Comparison of ENCODE assay signal across 1 cellular context in genomic region chr21:29221259-29221744, GRCh38.
TF ChIP-seq lines count a peak whose summit lies in the region.

No MANE protein-coding gene starts in this region.

TF ChIP-seq in HEK293, 187 proteins besides CTCF, POLR2A, EP300 and RAD21 (continued from another document):
- peak; percentile 68; the same call in 1 of the 2 replicates for TF ChIP-seq PRDM10 (tag by site-specific recombination; IDR thresholded peaks at IDR 0.05)
- TF ChIP-seq ZNF768 (tag by site-specific recombination; IDR thresholded peaks at IDR 0.05), result no peak
- no peak for TF ChIP-seq ZNF48 (tag by site-specific recombination; IDR thresholded peaks at IDR 0.05)
- TF ChIP-seq ZNF521 (tag by site-specific recombination; IDR thresholded peaks at IDR 0.05), result no peak
- TF ChIP-seq ZNF202 (tag by site-specific recombination; IDR thresholded peaks at IDR 0.05; ENCODE audit: borderline replicate concordance), result no peak
- no peak; the same call in 1 of the 2 replicates for TF ChIP-seq ZNF324 (tag by site-specific recombination; IDR thresholded peaks at IDR 0.05)
- TF ChIP-seq ZNF658 (tag by site-specific recombination; IDR thresholded peaks at IDR 0.05), result no peak
- no peak for TF ChIP-seq ZNF350 (tag by site-specific recombination; IDR thresholded peaks at IDR 0.05)
- no peak for TF ChIP-seq ZNF211 (tag by site-specific recombination; IDR thresholded peaks at IDR 0.05; ENCODE audit: low read depth)
- no peak for TF ChIP-seq ZNF785 (tag by site-specific recombination; IDR thresholded peaks at IDR 0.05)
- no peak for TF ChIP-seq GLIS2 (tag by site-specific recombination; IDR thresholded peaks at IDR 0.05)
- peak; percentile 73 for TF ChIP-seq ZBTB21 (tag by site-specific recombination; IDR thresholded peaks at IDR 0.05)
- TF ChIP-seq ZBTB26 (tag by site-specific recombination; optimal IDR thresholded peaks at IDR 0.05), result no peak
- TF ChIP-seq PRDM6 (tag by site-specific recombination; IDR thresholded peaks at IDR 0.05), result peak; percentile 69
- peak; percentile 57; the same call in 1 of the 2 replicates for TF ChIP-seq ZNF394 (tag by site-specific recombination; IDR thresholded peaks at IDR 0.05; ENCODE audit: borderline replicate concordance)
- TF ChIP-seq KLF17 (tag by site-specific recombination; IDR thresholded peaks at IDR 0.05), result no peak
- no peak; the same call in 1 of the 2 replicates for TF ChIP-seq ZNF843 (tag by site-specific recombination; IDR thresholded peaks at IDR 0.05)
- 0 out of 2 replicates have a peak, but pooled peaks have one; percentile 17 for TF ChIP-seq BCL11B (tag by site-specific recombination; IDR thresholded peaks at IDR 0.05; ENCODE audit: low read depth)
